ENCODE assay signal across 12 cellular contexts in genomic region chr9:88950341-88951141, GRCh38. TPM values are rescaled to one million over a fixed set of nuclear protein-coding genes. Genes with fewer than 3 reads are reported as not detected.
A peak's percentile ranks its signal among the peaks of the same experiment; 100 is the strongest.
DNase-seq lines count a peak whose midpoint lies in the region; FAIRE-seq and TF ChIP-seq lines count a peak whose summit lies in the region.
"Had no signal": no experiment of that assay in that cellular context is flagged by ENCODE, and none has a peak within 500 bp of the region (broad histone marks: within the 10 kb centered on the region; RNA-seq: fewer than 3 reads in every experiment).

No MANE protein-coding gene starts in this region.

- H3K23me2 ChIP-seq in H1 (ENCODE audit: low read depth, low read length), result 0 out of 2 replicates have a peak, but pooled peaks cover 1% of the 10 kb centered on the region

- no peak overlapping the region for H3K23ac ChIP-seq in H1 (ENCODE audit: insufficient read length)

- intact Hi-C loops in A673 (cut with micrococcal nuclease; ENCODE audit: unreplicated experiment) (no loop called here), tibial artery (cut with DNase I; ENCODE audit: low total_unique reads) (no loop called here)
- intact Hi-C loops in activated CD4-positive, alpha-beta T cell treated with anti-CD3 and anti-CD28 coated beads, Interleukin-2, amount 10 ng/mL, durations not matched to agents 24 days and 14 days (cut with micrococcal nuclease), result loop anchor here (5.0 kb wide), 1 partner anchor 37 kb away; no protein-coding TSS in a partner anchor

- no peak for TF ChIP-seq RAD21 in H1 (IDR thresholded peaks at IDR 0.05 in 1 of 2, conservative IDR thresholded peaks at IDR 0.05 in 1 of 2; ENCODE audit: low read depth in 2 of 2, low read length in 2 of 2)
- no peak for TF ChIP-seq RAD21 in SK-N-SH (IDR thresholded peaks at IDR 0.05; ENCODE audit: low read length)

- H3K27me3 Mint-ChIP-seq in activated CD4-positive, alpha-beta T cell treated with anti-CD3 and anti-CD28 coated beads, Interleukin-2, amount 10 ng/mL, durations not matched to agents 24 days and 14 days, result peaks cover 11% of the 10 kb centered on the region

- H3K79me1 ChIP-seq in H1 (ENCODE audit: low read depth, low read length), result 0 out of 2 replicates have a peak, but pooled peaks cover 2% of the 10 kb centered on the region

- H4K5ac ChIP-seq in H1 (ENCODE audit: insufficient read length, low read depth, low read length), result no peak overlapping the region

- H3K56ac ChIP-seq in H1 (replicated peaks; ENCODE audit: insufficient read length, low read depth, low read length), result no peak overlapping the region

- POLR2A ChIA-PET in A673 (lab: Charles Lee; ENCODE audit: low non-redundant PET) (no interaction called here), H1 (lab: Charles Lee; ENCODE audit: partially characterized antibody) (no interaction called here), SK-N-SH (lab: Yijun Ruan, JAX) (no interaction called here)

- H4K91ac ChIP-seq in H1 (replicated peaks; ENCODE audit: insufficient read length, low read length), result no peak overlapping the region

- H3K4me1 ChIP-seq in A673 (ENCODE audit: insufficient read depth, low read length, poor library complexity, severe bottlenecking) (peaks cover 59% of the 10 kb centered on the region), H1 (replicated peaks in 1 of 4; ENCODE audit: control insufficient read depth in 3 of 4, insufficient read depth in 4 of 4, low read length in 3 of 4) (no peaks in the 10 kb centered on the region), mesodermal cell (ENCODE audit: control insufficient read depth, insufficient read depth, low read length, poor library complexity, severe bottlenecking) (peaks cover 33% of the 10 kb centered on the region), tibial artery (peaks cover 0 to 6% (median 0%) of the 10 kb centered on the region in 4 donors), SK-N-SH (ENCODE audit: control insufficient read depth in 1 of 2, insufficient read depth in 2 of 2, low read depth in 1 of 2, low read length in 1 of 2) (peaks cover 9 to 23% of the 10 kb centered on the region in 2 experiments; a peak in 2 of 4 replicates)

- H3K9me3 ChIP-seq in A673 (ENCODE audit: low read depth, low read length, poor library complexity, severe bottlenecking) (no peaks in the 10 kb centered on the region), H1 (ENCODE audit: insufficient read depth in 2 of 2, low read depth in 1 of 2, low read length in 1 of 2) (peaks cover 0 to 4% of the 10 kb centered on the region in 2 experiments; a peak in 1 of 4 replicates), mesodermal cell (ENCODE audit: control insufficient read depth, low read length) (no peaks in the 10 kb centered on the region), tibial artery (no peaks in the 10 kb centered on the region), SK-N-SH (no peaks in the 10 kb centered on the region)

- CTCF ChIA-PET in A673 (lab: Charles Lee), result no interaction called here
- CTCF ChIA-PET in H1 (lab: Charles Lee; ENCODE audit: partially characterized antibody), result no interaction called here
- CTCF ChIA-PET in SK-N-SH (lab: Yijun Ruan, JAX), result no interaction called here

- H3K79me2 ChIP-seq in H1 (ENCODE audit: control insufficient read depth in 1 of 2, insufficient read depth in 2 of 2, low read length in 2 of 2) (peaks cover 0 to 3% of the 10 kb centered on the region in 2 experiments; a peak in 1 of 4 replicates), SK-N-SH (ENCODE audit: insufficient read depth) (no peaks in the 10 kb centered on the region)

- H4K8ac ChIP-seq in H1 (ENCODE audit: extremely low read depth, insufficient read depth, low read length), result no peak overlapping the region

- DNase-seq in A673 (ENCODE audit: low spot score) (peak; percentile 58), HuH-7 (ENCODE audit: low spot score) (peak; percentile 23), H1 (ENCODE audit: low read depth in 1 of 2, low spot score in 2 of 2) (no peak), tibial artery (no peak), NCI-H526 (lab: John Stamatoyannopoulos, UW) (no peak), SK-N-SH (no peak)
- DNase-seq in activated CD4-positive, alpha-beta T cell treated with anti-CD3 and anti-CD28 coated beads, Interleukin-2, amount 10 ng/mL, durations not matched to agents 24 days and 14 days, result no peak
- DNase-seq: CD4-positive, CD25-positive, alpha-beta regulatory T cell; NCI-H1092 treated with DMSO at 0.1 percent for 48 hours had no signal

- BruUV-seq in A673 (replicated peaks; lab: Mats Ljungman, UMichigan), result no TSS peak

- no peaks in the 10 kb centered on the region for H3K9me2 ChIP-seq in SK-N-SH

- WGBS in H1 (ENCODE audit: extremely low coverage in 1 of 2, insufficient coverage in 1 of 2, insufficient read length in 1 of 2, insufficient replicate concordance in 2 of 2, low coverage in 1 of 2, low lambda C conversion rate in 2 of 2, missing lambda C conversion rate in 1 of 2), 2 experiments, result 90% methylated on average over 10 of the region's 10 CpGs; no CpG with 5 or more reads in 1 of the 2 experiments
- 83% methylated on average over 5 to 6 of the region's 10 CpGs for WGBS in mesodermal cell (ENCODE audit: insufficient coverage in 2 of 2), 2 experiments
- WGBS in SK-N-SH (ENCODE audit: low lambda C conversion rate), result 59% methylated on average over 10 of the region's 10 CpGs

- no peak for FAIRE-seq in H1 (lab: Jason Lieb, UNC)
- FAIRE-seq: GM12891 had no signal

- peaks cover 8% of the 10 kb centered on the region for H3K4me1 Mint-ChIP-seq in activated CD4-positive, alpha-beta T cell treated with anti-CD3 and anti-CD28 coated beads, Interleukin-2, amount 10 ng/mL, durations not matched to agents 24 days and 14 days

- peak overlapping the region; percentile 46 for H3K27ac ChIP-seq in A673 (ENCODE audit: low read depth, low read length, poor library complexity, severe bottlenecking)
- no peak overlapping the region for H3K27ac ChIP-seq in H1 (ENCODE audit: low read depth, low read length)
- H3K27ac ChIP-seq in mesodermal cell (ENCODE audit: low read depth, low read length, severe bottlenecking), result peak overlapping the region; percentile 64
- no peak overlapping the region for H3K27ac ChIP-seq in tibial artery
- H3K27ac ChIP-seq in SK-N-SH (ENCODE audit: low read depth in 2 of 2, low read length in 1 of 2), result no peak overlapping the region

- H3K9me3 Mint-ChIP-seq in activated CD4-positive, alpha-beta T cell treated with anti-CD3 and anti-CD28 coated beads, Interleukin-2, amount 10 ng/mL, durations not matched to agents 24 days and 14 days, result no peaks in the 10 kb centered on the region

- H2AFZ ChIP-seq in H1 (ENCODE audit: low read length), result no peak overlapping the region
- H2AFZ ChIP-seq in SK-N-SH (ENCODE audit: low read depth), result no peak overlapping the region

- no peak overlapping the region for H2BK15ac ChIP-seq in H1 (ENCODE audit: low read length)

- H2AK5ac ChIP-seq in H1 (ENCODE audit: low read depth, low read length), result no peak overlapping the region

- no peak overlapping the region for H3K9ac ChIP-seq in H1 (replicated peaks in 1 of 4; ENCODE audit: extremely low read depth in 1 of 4, low read depth in 3 of 4, low read length in 3 of 4)
- no peak overlapping the region for H3K9ac ChIP-seq in SK-N-SH

- 0 out of 2 replicates have a peak overlapping the region, but pooled peaks have one; percentile 28 for H2BK12ac ChIP-seq in H1 (ENCODE audit: low read depth, low read length)

- H3K27me3 ChIP-seq in A673 (replicated peaks; ENCODE audit: insufficient read depth, low read depth, low read length, poor library complexity) (no peaks in the 10 kb centered on the region), H1 (replicated peaks in 1 of 4; ENCODE audit: control insufficient read depth in 3 of 4, extremely low read depth in 1 of 4, insufficient read depth in 3 of 4, low read length in 3 of 4) (no peaks in the 10 kb centered on the region; a peak in 1 of 7 replicates), tibial artery (no peaks in the 10 kb centered on the region), SK-N-SH (ENCODE audit: insufficient read depth) (no peaks in the 10 kb centered on the region)

- H3K18ac ChIP-seq in H1 (ENCODE audit: extremely low read depth, low read length), result no peak overlapping the region

- no peaks in the 10 kb centered on the region for H3K36me3 Mint-ChIP-seq in activated CD4-positive, alpha-beta T cell treated with anti-CD3 and anti-CD28 coated beads, Interleukin-2, amount 10 ng/mL, durations not matched to agents 24 days and 14 days (ENCODE audit: low read depth)
- H3K36me3 Mint-ChIP-seq: activated naive CD8-positive, alpha-beta T cell; CD4-positive, CD25-positive, alpha-beta regulatory T cell had no signal

- no peak overlapping the region for H2BK20ac ChIP-seq in H1 (ENCODE audit: low read length)

- H3K14ac ChIP-seq in H1 (ENCODE audit: insufficient read length), result no peak overlapping the region

- H3K4me3 ChIP-seq in A673 (ENCODE audit: low read depth, low read length, poor library complexity, severe bottlenecking), result no peak overlapping the region
- no peak overlapping the region for H3K4me3 ChIP-seq in H1 (ENCODE audit: extremely low read depth in 1 of 4, insufficient read depth in 2 of 4, low read depth in 3 of 4, low read length in 4 of 4)
- no peak overlapping the region for H3K4me3 ChIP-seq in mesodermal cell (ENCODE audit: extremely low read depth, insufficient read depth, low read length, poor library complexity, severe bottlenecking)
- H3K4me3 ChIP-seq in tibial artery, result no peak overlapping the region
- no peak overlapping the region for H3K4me3 ChIP-seq in SK-N-SH (ENCODE audit: low read depth in 2 of 2, low read length in 1 of 2)

- H3K4ac ChIP-seq in H1 (replicated peaks; ENCODE audit: insufficient read length, low read depth, low read length), result no peak overlapping the region

- no peaks in the 10 kb centered on the region for H3F3A ChIP-seq in SK-N-SH (replicated peaks; ENCODE audit: insufficient read depth)

- no peak overlapping the region for H2BK5ac ChIP-seq in H1 (ENCODE audit: low read depth, low read length)

- TF ChIP-seq CTCF in A673 (conservative IDR thresholded peaks at IDR 0.05; ENCODE audit: low read depth, low read length) (no peak), H1 (IDR thresholded peaks at IDR 0.05; ENCODE audit: control extremely low read depth in 1 of 3, insufficient read depth in 1 of 3, low read depth in 1 of 3, low read length in 3 of 3) (no peak), tibial artery (IDR thresholded peaks at IDR 0.05) (no peak), SK-N-SH (IDR thresholded peaks at IDR 0.05) (no peak)

- H4K20me1 ChIP-seq in H1 (replicated peaks in 1 of 2; ENCODE audit: control insufficient read depth in 1 of 2, insufficient read depth in 2 of 2, low read length in 2 of 2) (peaks cover 0 to 2% of the 10 kb centered on the region in 2 experiments), SK-N-SH (ENCODE audit: insufficient read depth) (no peaks in the 10 kb centered on the region)

- TF ChIP-seq POLR2A in H1 (IDR thresholded peaks at IDR 0.05; ENCODE audit: control extremely low read depth in 1 of 2, low read depth in 2 of 2, low read length in 2 of 2), result no peak

- no peak overlapping the region for H3K27ac Mint-ChIP-seq in activated CD4-positive, alpha-beta T cell treated with anti-CD3 and anti-CD28 coated beads, Interleukin-2, amount 10 ng/mL, durations not matched to agents 24 days and 14 days
- H3K27ac Mint-ChIP-seq: activated naive CD8-positive, alpha-beta T cell had no signal

- peak overlapping the region; percentile 13 for H2BK120ac ChIP-seq in H1 (replicated peaks; ENCODE audit: low read depth, low read length)

- H3K36me3 ChIP-seq in A673 (ENCODE audit: insufficient read depth, low read length, poor library complexity, severe bottlenecking) (no peaks in the 10 kb centered on the region), H1 (ENCODE audit: control insufficient read depth in 2 of 4, insufficient read depth in 4 of 4, low read length in 3 of 4) (no peaks in the 10 kb centered on the region), mesodermal cell (ENCODE audit: control insufficient read depth, insufficient read depth, low read length) (no peaks in the 10 kb centered on the region), tibial artery (no peaks in the 10 kb centered on the region), SK-N-SH (replicated peaks in 1 of 2; ENCODE audit: control insufficient read depth in 1 of 2, insufficient read depth in 2 of 2, low read length in 1 of 2) (no peaks in the 10 kb centered on the region)

- no peak overlapping the region for H3K4me3 Mint-ChIP-seq in activated CD4-positive, alpha-beta T cell treated with anti-CD3 and anti-CD28 coated beads, Interleukin-2, amount 10 ng/mL, durations not matched to agents 24 days and 14 days
- H3K4me3 Mint-ChIP-seq: activated naive CD8-positive, alpha-beta T cell; CD4-positive, CD25-positive, alpha-beta regulatory T cell had no signal

- H3K4me2 ChIP-seq in H1 (ENCODE audit: insufficient read depth in 1 of 2, low read depth in 2 of 2, low read length in 2 of 2) (no peak overlapping the region), SK-N-SH (no peak overlapping the region)

- TF ChIP-seq EP300 in H1 (IDR thresholded peaks at IDR 0.05; ENCODE audit: borderline replicate concordance in 1 of 2, low read depth in 2 of 2, low read length in 2 of 2) (no peak), SK-N-SH (IDR thresholded peaks at IDR 0.05; ENCODE audit: borderline replicate concordance in 1 of 2, low read depth in 1 of 2, low read length in 1 of 2) (no peak)

RNA-seq across cellular contexts. Expression of gene S1PR3, which starts 40.7 kb away (rescaled TPM):
- 42.9 and 50.9 TPM in 2 replicates for total RNA-seq in A673 (2021)
- 6.4 and 7.2 TPM in 2 replicates for total RNA-seq in H1 (2021; fragmentation: NEBNext Ultra II Directional; extraction: Animal tissue kit (Norgen Biotek cat#: 25700))
- polyA plus RNA-seq in H1 (2011; rRNA removed) (3.7 and 4.9 TPM in 2 replicates), SK-N-SH (2012; rRNA removed) (2.5 and 2.9 TPM in 2 replicates)
- 3.9 TPM for polyA plus RNA-seq in H1 (2011; cell fraction: cytosol; rRNA removed)
- polyA plus RNA-seq in H1 (2011; cell fraction: nucleus; rRNA removed), result 4.7 TPM
- polyA plus RNA-seq in H1 (2012, experiment 1 of 2), result 3.4 to 4.7 TPM (median 4.2 TPM) in 4 replicates
- polyA plus RNA-seq in H1 (2012, experiment 2 of 2), result 1.5 TPM
- polyA plus RNA-seq in H1 (2013, experiment 1 of 2), result 5.7 TPM
- 6.4 TPM for polyA plus RNA-seq in H1 (2013, experiment 2 of 2)
- 9.5 and 11.0 TPM in 2 replicates for polyA minus RNA-seq in H1 (2011; rRNA and poly(A)+ RNA removed)
- 4.0 TPM for polyA minus RNA-seq in H1 (2011; cell fraction: cytosol; rRNA and poly(A)+ RNA removed)
- polyA minus RNA-seq in H1 (2011; cell fraction: nucleus; rRNA and poly(A)+ RNA removed), result 8.7 TPM
- 33.1 TPM for polyA plus RNA-seq in mesodermal cell (2013, experiment 1 of 2)
- polyA plus RNA-seq in mesodermal cell (2013, experiment 2 of 2), result 31.2 TPM
- total RNA-seq in activated CD4-positive, alpha-beta T cell treated with anti-CD3 and anti-CD28 coated beads, Interleukin-2, amount 10 ng/mL, durations not matched to agents 24 days and 14 days, result 3.4 and 3.8 TPM in 2 replicates
- polyA plus RNA-seq in SK-N-SH (2012; cell fraction: cytosol; rRNA removed), result 2.9 and 3.1 TPM in 2 replicates
- 2.2 and 3.7 TPM in 2 replicates for polyA plus RNA-seq in SK-N-SH (2012; cell fraction: nucleus; rRNA removed)
- total RNA-seq: CD4-positive, CD25-positive, alpha-beta regulatory T cell had no signal

Comparison
In these comparisons a context has a peak if more than half of its experiments do, and no peak if none do; other contexts are left out.
1. DNase-seq: peak in A673 (single experiment) and HuH-7 (single experiment); none in H1 (0 of 2), tibial artery (0 of 2), NCI-H526 (0 of 2), activated CD4-positive, alpha-beta T cell treated with anti-CD3 and anti-CD28 coated beads, Interleukin-2, amount 10 ng/mL, durations not matched to agents 24 days and 14 days (single experiment) and SK-N-SH (single experiment).
2. H3K27ac ChIP-seq: peak in A673 (single experiment) and mesodermal cell (single experiment); none in H1 (single experiment), tibial artery (0 of 2) and SK-N-SH (0 of 2).